14 cellular contexts compared by ENCODE assay signal in genomic region chrX:12065251-12065650, GRCh38.
A peak's percentile ranks its signal among the peaks of the same experiment; 100 is the strongest.
DNase-seq lines count a peak whose midpoint lies in the region; ATAC-seq and TF ChIP-seq lines count a peak whose summit lies in the region.
"Had no signal": no experiment of that assay in that cellular context is flagged by ENCODE, and none has a peak within 500 bp of the region (broad histone marks: within the 10 kb centered on the region; RNA-seq: fewer than 3 reads in every experiment).

No MANE protein-coding gene starts in this region.

- ATAC-seq in effector memory CD8-positive, alpha-beta T cell (replicated peaks), result no peak
- no peak for ATAC-seq in stimulated activated naive B cell treated with anti-CD40 and anti-IgM and Interleukin-4, amounts not matched to agents 10 μg/mL and 1 μg/mL and 100 μg/mL, for 72 hours (replicated peaks)
- no peak for ATAC-seq in naive thymus-derived CD8-positive, alpha-beta T cell
- ATAC-seq: activated T-helper 17 cell treated with anti-CD3 and anti-CD28 coated beads, Interleukin-2, amount 50 U/mL, for 72 hours had no signal

- no peak overlapping the region for H3K4me3 ChIP-seq in astrocyte of the spinal cord (ENCODE audit: low read depth, low read length)
- H3K4me3 ChIP-seq: left ventricle myocardium inferior had no signal

- H3K27me3 Mint-ChIP-seq in effector memory CD8-positive, alpha-beta T cell, result peaks cover 0 to 7% of the 10 kb centered on the region in 2 donors
- peaks cover 0 to 17% of the 10 kb centered on the region in 2 donors for H3K27me3 Mint-ChIP-seq in stimulated activated naive B cell treated with anti-CD40 and anti-IgM and Interleukin-4, amounts not matched to agents 10 μg/mL and 1 μg/mL and 100 μg/mL, for 72 hours
- peaks cover 2 to 22% (median 8%) of the 10 kb centered on the region in 5 donors for H3K27me3 Mint-ChIP-seq in naive thymus-derived CD8-positive, alpha-beta T cell
- H3K27me3 Mint-ChIP-seq: activated T-helper 17 cell treated with anti-CD3 and anti-CD28 coated beads, Interleukin-2, amount 50 U/mL, for 72 hours had no signal

- in situ Hi-C loops in KBM-7 (cut with MboI; ENCODE audit: low pct_unique_long_range_greater_than_20kb, low sequenced_read_pairs) (no loop called here), astrocyte of the spinal cord (cut with HindIII; ENCODE audit: low sequenced_read_pairs) (no loop called here)

- no peak for TF ChIP-seq CTCF in astrocyte of the spinal cord (IDR thresholded peaks at IDR 0.05; ENCODE audit: low read depth, low read length)

- no peaks in the 10 kb centered on the region for H3K4me1 Mint-ChIP-seq in effector memory CD8-positive, alpha-beta T cell (ENCODE audit: low read depth in 2 of 2)
- H3K4me1 Mint-ChIP-seq in stimulated activated naive B cell treated with anti-CD40 and anti-IgM and Interleukin-4, amounts not matched to agents 10 μg/mL and 1 μg/mL and 100 μg/mL, for 72 hours, result no peaks in the 10 kb centered on the region
- no peaks in the 10 kb centered on the region for H3K4me1 Mint-ChIP-seq in naive thymus-derived CD8-positive, alpha-beta T cell
- H3K4me1 Mint-ChIP-seq: activated T-helper 17 cell treated with anti-CD3 and anti-CD28 coated beads, Interleukin-2, amount 50 U/mL, for 72 hours; CD4-positive, alpha-beta memory T cell had no signal

- peaks cover 11 to 13% of the 10 kb centered on the region in 2 donors for H3K9me3 Mint-ChIP-seq in effector memory CD8-positive, alpha-beta T cell
- H3K9me3 Mint-ChIP-seq in stimulated activated naive B cell treated with anti-CD40 and anti-IgM and Interleukin-4, amounts not matched to agents 10 μg/mL and 1 μg/mL and 100 μg/mL, for 72 hours, result no peaks in the 10 kb centered on the region
- H3K9me3 Mint-ChIP-seq in naive thymus-derived CD8-positive, alpha-beta T cell, result peaks cover 0 to 3% (median 0%) of the 10 kb centered on the region in 9 donors
- H3K9me3 Mint-ChIP-seq: activated T-helper 17 cell treated with anti-CD3 and anti-CD28 coated beads, Interleukin-2, amount 50 U/mL, for 72 hours had no signal

- H3K36me3 Mint-ChIP-seq in effector memory CD8-positive, alpha-beta T cell (ENCODE audit: insufficient read depth), result no peaks in the 10 kb centered on the region
- no peaks in the 10 kb centered on the region for H3K36me3 Mint-ChIP-seq in stimulated activated naive B cell treated with anti-CD40 and anti-IgM and Interleukin-4, amounts not matched to agents 10 μg/mL and 1 μg/mL and 100 μg/mL, for 72 hours
- H3K36me3 Mint-ChIP-seq in naive thymus-derived CD8-positive, alpha-beta T cell, result no peaks in the 10 kb centered on the region
- H3K36me3 Mint-ChIP-seq: CD4-positive, alpha-beta memory T cell had no signal

- POLR2A ChIA-PET in naive thymus-derived CD8-positive, alpha-beta T cell (lab: Charles Lee), result no interaction called here

- H3K4me3 Mint-ChIP-seq in effector memory CD8-positive, alpha-beta T cell, result no peak overlapping the region
- H3K4me3 Mint-ChIP-seq in stimulated activated naive B cell treated with anti-CD40 and anti-IgM and Interleukin-4, amounts not matched to agents 10 μg/mL and 1 μg/mL and 100 μg/mL, for 72 hours, result no peak overlapping the region
- no peak overlapping the region for H3K4me3 Mint-ChIP-seq in naive thymus-derived CD8-positive, alpha-beta T cell
- H3K4me3 Mint-ChIP-seq: activated T-helper 17 cell treated with anti-CD3 and anti-CD28 coated beads, Interleukin-2, amount 50 U/mL, for 72 hours; CD4-positive, alpha-beta memory T cell had no signal

- H3K27ac Mint-ChIP-seq in effector memory CD8-positive, alpha-beta T cell, result no peak overlapping the region
- no peak overlapping the region for H3K27ac Mint-ChIP-seq in stimulated activated naive B cell treated with anti-CD40 and anti-IgM and Interleukin-4, amounts not matched to agents 10 μg/mL and 1 μg/mL and 100 μg/mL, for 72 hours
- H3K27ac Mint-ChIP-seq in naive thymus-derived CD8-positive, alpha-beta T cell, result no peak overlapping the region
- H3K27ac Mint-ChIP-seq: activated T-helper 17 cell treated with anti-CD3 and anti-CD28 coated beads, Interleukin-2, amount 50 U/mL, for 72 hours; CD4-positive, alpha-beta memory T cell had no signal

- peak; percentile 12 for DNase-seq in COLO829 (ENCODE audit: low spot score)
- peak; percentile 19 for DNase-seq in KBM-7
- peak; percentile 19 for DNase-seq in astrocyte of the spinal cord (ENCODE audit: low read depth, low spot score)
- peak; percentile 8 for DNase-seq in kidney glomerular epithelial cell (lab: John Stamatoyannopoulos, UW)
- no peak for DNase-seq in effector memory CD8-positive, alpha-beta T cell
- no peak for DNase-seq in cortex of kidney (lab: John Stamatoyannopoulos, UW)
- DNase-seq in stimulated activated naive B cell treated with anti-CD40 and anti-IgM and Interleukin-4, amounts not matched to agents 10 μg/mL and 1 μg/mL and 100 μg/mL, for 72 hours, result no peak
- no peak for DNase-seq in naive thymus-derived CD8-positive, alpha-beta T cell
- DNase-seq: CD4-positive, alpha-beta memory T cell; left ventricle myocardium inferior; NCI-H345; stimulated activated CD8-positive, alpha-beta memory T cell treated with anti-CD3 and anti-CD28 coated beads, Interleukin-4, amount 100 ng/mL, for 48 hours; T1000 had no signal

Comparison
In these comparisons a context has a peak if more than half of its experiments do, and no peak if none do; other contexts are left out.
1. DNase-seq: peak in COLO829 (single experiment), KBM-7 (single experiment), astrocyte of the spinal cord (single experiment) and kidney glomerular epithelial cell (single experiment); none in effector memory CD8-positive, alpha-beta T cell (0 of 3), cortex of kidney (single experiment), stimulated activated naive B cell treated with anti-CD40 and anti-IgM and Interleukin-4, amounts not matched to agents 10 μg/mL and 1 μg/mL and 100 μg/mL, for 72 hours (single experiment) and naive thymus-derived CD8-positive, alpha-beta T cell (0 of 10).